29 cellular contexts compared by ENCODE assay signal in genomic region chr7:78165454-78165853, GRCh38.
"Had no signal": no experiment of that assay in that cellular context is flagged by ENCODE, and none has a peak within 500 bp of the region (broad histone marks: within the 10 kb centered on the region; RNA-seq: fewer than 3 reads in every experiment).

No MANE protein-coding gene starts in this region.

- H3K36me3 Mint-ChIP-seq: activated naive CD4-positive, alpha-beta T cell treated with anti-CD3 and anti-CD28 coated beads, Interleukin-2, amount 50 U/mL, for 24 hours; naive thymus-derived CD4-positive, alpha-beta T cell; neural progenitor cell had no signal

- H3K27me3 ChIP-seq: gastrocnemius medialis, neural progenitor cell, suprapubic skin, tibial artery had no signal

- H3K4me2 ChIP-seq: neural progenitor cell, smooth muscle cell had no signal

- H3K9me3 Mint-ChIP-seq: activated CD4-positive, alpha-beta memory T cell treated with anti-CD3 and anti-CD28 coated beads, Interleukin-2, amount 10 ng/mL, durations not matched to agents 7 days and 5 days; activated CD4-positive, alpha-beta T cell treated with anti-CD3 and anti-CD28 coated beads, Interleukin-2, amount 10 ng/mL, durations not matched to agents 7 days and 5 days; activated naive CD4-positive, alpha-beta T cell treated with anti-CD3 and anti-CD28 coated beads, Interleukin-2, amount 50 U/mL, for 24 hours; activated naive CD8-positive, alpha-beta T cell treated with anti-CD3 and anti-CD28 coated beads, Interleukin-2, amount 50 U/mL, for 24 hours; activated T-cell treated with anti-CD3 and anti-CD28 coated beads, Interleukin-2, amount 50 U/mL, for 24 hours; naive thymus-derived CD4-positive, alpha-beta T cell; neural progenitor cell had no signal

- H3K4me1 ChIP-seq: gastrocnemius medialis, neural progenitor cell, parathyroid adenoma, psoas muscle, suprapubic skin had no signal

- FAIRE-seq: colon, keratinocyte had no signal

- H2AFZ ChIP-seq: neural progenitor cell, parathyroid adenoma had no signal

- DNase-seq: activated CD4-positive, alpha-beta memory T cell treated with anti-CD3 and anti-CD28 coated beads, Interleukin-2, amount 10 ng/mL, durations not matched to agents 7 days and 5 days; activated CD4-positive, alpha-beta T cell treated with anti-CD3 and anti-CD28 coated beads for 1 hour; activated CD4-positive, alpha-beta T cell treated with anti-CD3 and anti-CD28 coated beads, Interleukin-2, amount 10 ng/mL, durations not matched to agents 7 days and 5 days; activated CD8-positive, alpha-beta memory T cell treated with anti-CD3 and anti-CD28 coated beads, Interleukin-2, amount 50 U/mL, for 48 hours; activated gamma-delta T cell; activated naive CD8-positive, alpha-beta T cell treated with anti-CD3 and anti-CD28 coated beads, Interleukin-2, amount 50 U/mL, for 24 hours; activated T-cell treated with anti-CD3 and anti-CD28 coated beads, Interleukin-2, amount 50 U/mL, for 24 hours; dermis blood vessel endothelial cell; effector CD4-positive, alpha-beta T cell; erythroblast; gastrocnemius medialis; glutamatergic neuron; left cardiac atrium; midbrain; naive thymus-derived CD4-positive, alpha-beta T cell; occipital lobe; psoas muscle; stimulated activated CD4-positive, alpha-beta T cell treated with anti-CD3 and anti-CD28 coated beads, Interleukin-15, amount 100 ng/mL, for 24 hours; stimulated activated CD4-positive, alpha-beta T cell treated with anti-CD3 and anti-CD28 coated beads, Interleukin-2, amount 100 ng/mL, for 24 hours; stimulated activated naive CD4-positive, alpha-beta T cell; T-helper 2 cell; tibial artery had no signal

- H3K9ac ChIP-seq: neural progenitor cell, parathyroid adenoma had no signal

- H3K79me2 ChIP-seq: parathyroid adenoma had no signal

- ATAC-seq: activated naive CD8-positive, alpha-beta T cell treated with anti-CD3 and anti-CD28 coated beads, Interleukin-2, amount 50 U/mL, for 24 hours; gastrocnemius medialis; left cardiac atrium; naive thymus-derived CD4-positive, alpha-beta T cell; psoas muscle had no signal

- H3K9me3 ChIP-seq: gastrocnemius medialis, psoas muscle, suprapubic skin, tibial artery had no signal

- H3K4me3 ChIP-seq: gastrocnemius medialis, neural progenitor cell, psoas muscle, smooth muscle cell, suprapubic skin, tibial artery had no signal

- H3K4me3 Mint-ChIP-seq: activated CD4-positive, alpha-beta memory T cell treated with anti-CD3 and anti-CD28 coated beads, Interleukin-2, amount 10 ng/mL, durations not matched to agents 7 days and 5 days; activated CD4-positive, alpha-beta T cell treated with anti-CD3 and anti-CD28 coated beads, Interleukin-2, amount 10 ng/mL, durations not matched to agents 7 days and 5 days; activated naive CD4-positive, alpha-beta T cell treated with anti-CD3 and anti-CD28 coated beads, Interleukin-2, amount 50 U/mL, for 24 hours; activated naive CD8-positive, alpha-beta T cell treated with anti-CD3 and anti-CD28 coated beads, Interleukin-2, amount 50 U/mL, for 24 hours; activated T-cell treated with anti-CD3 and anti-CD28 coated beads, Interleukin-2, amount 50 U/mL, for 24 hours; naive thymus-derived CD4-positive, alpha-beta T cell; neural progenitor cell had no signal

- H3K27ac Mint-ChIP-seq: activated CD4-positive, alpha-beta memory T cell treated with anti-CD3 and anti-CD28 coated beads, Interleukin-2, amount 10 ng/mL, durations not matched to agents 7 days and 5 days; activated CD4-positive, alpha-beta T cell treated with anti-CD3 and anti-CD28 coated beads, Interleukin-2, amount 10 ng/mL, durations not matched to agents 7 days and 5 days; activated naive CD4-positive, alpha-beta T cell treated with anti-CD3 and anti-CD28 coated beads, Interleukin-2, amount 50 U/mL, for 24 hours; activated naive CD8-positive, alpha-beta T cell treated with anti-CD3 and anti-CD28 coated beads, Interleukin-2, amount 50 U/mL, for 24 hours; activated T-cell treated with anti-CD3 and anti-CD28 coated beads, Interleukin-2, amount 50 U/mL, for 24 hours; naive thymus-derived CD4-positive, alpha-beta T cell; neural progenitor cell had no signal

- H3K4me1 Mint-ChIP-seq: activated CD4-positive, alpha-beta memory T cell treated with anti-CD3 and anti-CD28 coated beads, Interleukin-2, amount 10 ng/mL, durations not matched to agents 7 days and 5 days; activated CD4-positive, alpha-beta T cell treated with anti-CD3 and anti-CD28 coated beads, Interleukin-2, amount 10 ng/mL, durations not matched to agents 7 days and 5 days; activated naive CD4-positive, alpha-beta T cell treated with anti-CD3 and anti-CD28 coated beads, Interleukin-2, amount 50 U/mL, for 24 hours; activated naive CD8-positive, alpha-beta T cell treated with anti-CD3 and anti-CD28 coated beads, Interleukin-2, amount 50 U/mL, for 24 hours; naive thymus-derived CD4-positive, alpha-beta T cell had no signal

- H3K27me3 Mint-ChIP-seq: activated naive CD4-positive, alpha-beta T cell treated with anti-CD3 and anti-CD28 coated beads, Interleukin-2, amount 50 U/mL, for 24 hours had no signal

- H3K36me3 ChIP-seq: gastrocnemius medialis, neural progenitor cell, suprapubic skin had no signal

- H3K27ac ChIP-seq: gastrocnemius medialis, neural progenitor cell, parathyroid adenoma, psoas muscle, suprapubic skin, tibial artery had no signal
